Comparison of ENCODE assay signal across 25 cellular contexts in genomic region chr1:70429219-70429618, GRCh38. TPM values are rescaled to one million over a fixed set of nuclear protein-coding genes. Genes with fewer than 3 reads are reported as not detected.
DNase-seq lines count a peak whose midpoint lies in the region; ATAC-seq and TF ChIP-seq lines count a peak whose summit lies in the region.
"Had no signal": no experiment of that assay in that cellular context is flagged by ENCODE, and none has a peak within 500 bp of the region (broad histone marks: within the 10 kb centered on the region; RNA-seq: fewer than 3 reads in every experiment).

No MANE protein-coding gene starts in this region.

- H3K36me3 Mint-ChIP-seq in chondrocyte (ENCODE audit: low read depth) = peaks cover 35% of the 10 kb centered on the region
- H3K36me3 Mint-ChIP-seq in CD8-positive, alpha-beta T cell = peaks cover 47% of the 10 kb centered on the region
- peaks cover 21% of the 10 kb centered on the region for H3K36me3 Mint-ChIP-seq in activated CD4-positive, alpha-beta T cell treated with anti-CD3 and anti-CD28 coated beads, Interleukin-2, amount 10 ng/mL, durations not matched to agents 24 days and 14 days (ENCODE audit: low read depth)

- no peak overlapping the region for H3K4me3 Mint-ChIP-seq in chondrocyte (ENCODE audit: unreplicated experiment)
- no peak overlapping the region for H3K4me3 Mint-ChIP-seq in CD8-positive, alpha-beta T cell
- no peak overlapping the region for H3K4me3 Mint-ChIP-seq in activated CD4-positive, alpha-beta T cell treated with anti-CD3 and anti-CD28 coated beads, Interleukin-2, amount 10 ng/mL, durations not matched to agents 24 days and 14 days
- H3K4me3 Mint-ChIP-seq: activated T-cell treated with anti-CD3 and anti-CD28 coated beads, Interleukin-2, amount 50 U/mL, for 24 hours; memory B cell had no signal

- whole genome bisulfite sequencing in GM23248 (ENCODE audit: low coverage in 1 of 2, low lambda C conversion rate in 2 of 2, missing lambda C conversion rate in 2 of 2), 2 experiments = 58 to 66% methylated on average over 2 of the region's 2 CpGs

- H3K4me1 ChIP-seq in GM23248 (ENCODE audit: insufficient read depth) (peaks cover 13% of the 10 kb centered on the region; the same call in 1 of the 2 replicates), breast epithelium (no peaks in the 10 kb centered on the region)
- no peaks in the 10 kb centered on the region for H3K4me1 ChIP-seq in CD8-positive, alpha-beta T cell (ENCODE audit: insufficient read depth, low read length)
- H3K4me1 ChIP-seq: Caco-2, heart right ventricle, psoas muscle, suprapubic skin had no signal

- POLR2A ChIA-PET in CD8-positive, alpha-beta T cell (lab: Charles Lee) = no interaction called here

- H3K4me3 ChIP-seq in GM23248 (no peak overlapping the region), LNCaP clone FGC (ENCODE audit: low read depth, low read length) (no peak overlapping the region), epithelial cell of esophagus (ENCODE audit: low read length) (no peak overlapping the region), breast epithelium (no peak overlapping the region)
- no peak overlapping the region for H3K4me3 ChIP-seq in CD8-positive, alpha-beta T cell (ENCODE audit: low read depth, low read length)
- H3K4me3 ChIP-seq: GM12878, heart right ventricle, psoas muscle, suprapubic skin had no signal

- H4K20me1 ChIP-seq in GM23248 (ENCODE audit: insufficient read depth) = no peaks in the 10 kb centered on the region

- H3K9me3 ChIP-seq in GM23248 (ENCODE audit: low read depth) (no peaks in the 10 kb centered on the region), breast epithelium (no peaks in the 10 kb centered on the region)
- H3K9me3 ChIP-seq in CD8-positive, alpha-beta T cell (ENCODE audit: low read length) = no peaks in the 10 kb centered on the region
- H3K9me3 ChIP-seq: Caco-2, heart right ventricle, psoas muscle, suprapubic skin had no signal

- H3K36me3 ChIP-seq in GM23248 (ENCODE audit: low read depth) = peaks cover 51% of the 10 kb centered on the region
- peaks cover 8% of the 10 kb centered on the region for H3K36me3 ChIP-seq in breast epithelium
- H3K36me3 ChIP-seq in CD8-positive, alpha-beta T cell (ENCODE audit: insufficient read depth, low read length) = no peaks in the 10 kb centered on the region

- DNase-seq in GM23248 (peak; percentile 18), LNCaP clone FGC (ENCODE audit: low read depth) (peak; percentile 14), epithelial cell of esophagus (ENCODE audit: low read depth) (peak; percentile 49), left colon (no peak), chondrocyte (ENCODE audit: low spot score) (no peak), breast epithelium (ENCODE audit: low spot score in 2 of 2) (no peak)
- DNase-seq in CD8-positive, alpha-beta T cell = no peak
- DNase-seq in activated CD4-positive, alpha-beta T cell treated with anti-CD3 and anti-CD28 coated beads, Interleukin-2, amount 10 ng/mL, durations not matched to agents 24 days and 14 days = no peak
- DNase-seq: activated CD4-positive, alpha-beta T cell treated with anti-CD3 and anti-CD28 coated beads for 4 hours; activated gamma-delta T cell treated with Interleukin-2 at 50 U/mL for 16 hours; activated T-cell treated with anti-CD3 and anti-CD28 coated beads, Interleukin-2, amount 50 U/mL, for 24 hours; C1 segment of cervical spinal cord; Caco-2; DND-41; heart right ventricle; NCI-H1694; NCI-H524 treated with DMSO at 0.1 percent for 48 hours; psoas muscle; SIG-M5; stimulated activated CD4-positive, alpha-beta T cell treated with anti-CD3 and anti-CD28 coated beads, Interleukin-15, amount 100 ng/mL, for 24 hours; stimulated activated naive CD4-positive, alpha-beta T cell had no signal

- peaks cover 5% of the 10 kb centered on the region for H3K4me1 Mint-ChIP-seq in chondrocyte (ENCODE audit: low read depth)
- no peaks in the 10 kb centered on the region for H3K4me1 Mint-ChIP-seq in CD8-positive, alpha-beta T cell (ENCODE audit: low read depth)
- peaks cover 11% of the 10 kb centered on the region for H3K4me1 Mint-ChIP-seq in activated CD4-positive, alpha-beta T cell treated with anti-CD3 and anti-CD28 coated beads, Interleukin-2, amount 10 ng/mL, durations not matched to agents 24 days and 14 days

- TF ChIP-seq CTCF in LNCaP clone FGC (IDR thresholded peaks at IDR 0.05; ENCODE audit: control insufficient read depth, extremely low read depth, insufficient read depth) (no peak), epithelial cell of esophagus (IDR thresholded peaks at IDR 0.05; ENCODE audit: insufficient read depth, low read depth, low read length, missing control alignments) (no peak), chondrocyte (IDR thresholded peaks at IDR 0.05) (no peak), breast epithelium (IDR thresholded peaks at IDR 0.05) (no peak)
- TF ChIP-seq CTCF in CD8-positive, alpha-beta T cell (IDR thresholded peaks at IDR 0.05) = no peak

- no peaks in the 10 kb centered on the region for H3K9me2 ChIP-seq in GM23248 (ENCODE audit: insufficient read depth)

- ATAC-seq in left colon = peak; percentile 49
- no peak for ATAC-seq in CD8-positive, alpha-beta T cell
- ATAC-seq: GM12878, heart right ventricle, Panc1, psoas muscle had no signal

- no peak overlapping the region for H3K4me2 ChIP-seq in GM23248 (ENCODE audit: unreplicated experiment)

- H2AFZ ChIP-seq in GM23248 = no peak overlapping the region

- no peaks in the 10 kb centered on the region for H3K27me3 Mint-ChIP-seq in chondrocyte (ENCODE audit: low read depth)
- H3K27me3 Mint-ChIP-seq in CD8-positive, alpha-beta T cell (ENCODE audit: low read depth) = no peaks in the 10 kb centered on the region
- no peaks in the 10 kb centered on the region for H3K27me3 Mint-ChIP-seq in activated CD4-positive, alpha-beta T cell treated with anti-CD3 and anti-CD28 coated beads, Interleukin-2, amount 10 ng/mL, durations not matched to agents 24 days and 14 days
- H3K27me3 Mint-ChIP-seq: activated T-cell treated with anti-CD3 and anti-CD28 coated beads, Interleukin-2, amount 50 U/mL, for 24 hours; memory B cell had no signal

- CTCF ChIA-PET in CD8-positive, alpha-beta T cell (lab: Charles Lee) = no interaction called here

- no peak overlapping the region for H3K27ac Mint-ChIP-seq in chondrocyte (ENCODE audit: unreplicated experiment)
- H3K27ac Mint-ChIP-seq in CD8-positive, alpha-beta T cell = no peak overlapping the region
- H3K27ac Mint-ChIP-seq in activated CD4-positive, alpha-beta T cell treated with anti-CD3 and anti-CD28 coated beads, Interleukin-2, amount 10 ng/mL, durations not matched to agents 24 days and 14 days = no peak overlapping the region
- H3K27ac Mint-ChIP-seq: activated T-cell treated with anti-CD3 and anti-CD28 coated beads, Interleukin-2, amount 50 U/mL, for 24 hours; memory B cell had no signal

- no peaks in the 10 kb centered on the region for H3K79me2 ChIP-seq in GM23248 (ENCODE audit: insufficient read depth)

- peaks cover 7% of the 10 kb centered on the region for H3K9me3 Mint-ChIP-seq in chondrocyte (ENCODE audit: low read depth)
- no peaks in the 10 kb centered on the region for H3K9me3 Mint-ChIP-seq in CD8-positive, alpha-beta T cell
- H3K9me3 Mint-ChIP-seq in activated CD4-positive, alpha-beta T cell treated with anti-CD3 and anti-CD28 coated beads, Interleukin-2, amount 10 ng/mL, durations not matched to agents 24 days and 14 days = no peaks in the 10 kb centered on the region
- H3K9me3 Mint-ChIP-seq: activated T-cell treated with anti-CD3 and anti-CD28 coated beads, Interleukin-2, amount 50 U/mL, for 24 hours; memory B cell had no signal

- H3F3A ChIP-seq in GM23248 (ENCODE audit: insufficient read depth) = peaks cover 4% of the 10 kb centered on the region; the same call in 1 of the 2 replicates

- no peak for TF ChIP-seq POLR2A in breast epithelium (IDR thresholded peaks at IDR 0.05)

- no peak overlapping the region for H3K27ac ChIP-seq in GM23248
- no peak overlapping the region for H3K27ac ChIP-seq in breast epithelium
- no peak overlapping the region for H3K27ac ChIP-seq in CD8-positive, alpha-beta T cell (ENCODE audit: low read depth, low read length)
- H3K27ac ChIP-seq: heart right ventricle, psoas muscle, suprapubic skin had no signal

- no peaks in the 10 kb centered on the region for H3K27me3 ChIP-seq in GM23248 (replicated peaks; ENCODE audit: insufficient read depth)
- no peaks in the 10 kb centered on the region for H3K27me3 ChIP-seq in breast epithelium
- H3K27me3 ChIP-seq in CD8-positive, alpha-beta T cell (ENCODE audit: insufficient read depth, low read length) = no peaks in the 10 kb centered on the region
- H3K27me3 ChIP-seq: heart right ventricle, suprapubic skin had no signal

- in situ Hi-C loops in GM23248 (cut with MboI) = no loop called here

- no peak overlapping the region for H3K9ac ChIP-seq in GM23248

- intact Hi-C loops in left colon (cut with DNase I, micrococcal nuclease) (no loop called here), breast epithelium (cut with DNase I; ENCODE audit: low total_unique reads) (no loop called here)
- intact Hi-C loops in CD8-positive, alpha-beta T cell (cut with DNase I, micrococcal nuclease) = no loop called here
- intact Hi-C loops in activated CD4-positive, alpha-beta T cell treated with anti-CD3 and anti-CD28 coated beads, Interleukin-2, amount 10 ng/mL, durations not matched to agents 24 days and 14 days (cut with micrococcal nuclease) = no loop called here

RNA-seq across cellular contexts. Expression of gene CTH, which starts 18.2 kb away (rescaled TPM):
- total RNA-seq in GM23248 (2014; rRNA removed; shearing (Covaris generic)) = 14.9 and 20.6 TPM in 2 replicates
- 27.1 and 28.9 TPM in 2 replicates for polyA plus RNA-seq in GM23248 (2016; fragmentation: Nextera tagmentation; extraction: Ambion mirVana)
- total RNA-seq in left colon (1 to 10 TPM; 6.4 to 9.1 TPM), chondrocyte (3.8 to 17.4 TPM (median 14.9 TPM) in 3 replicates), breast epithelium (10 to 100 TPM in 1 of 3 donors, 1 to 10 TPM in 2; 4.9 to 11.7 (median 5.3) TPM)
- 10 to 100 TPM; 15.5 to 19.1 TPM for total RNA-seq in CD8-positive, alpha-beta T cell
- 12.7 and 14.3 TPM in 2 replicates for total RNA-seq in activated CD4-positive, alpha-beta T cell treated with anti-CD3 and anti-CD28 coated beads, Interleukin-2, amount 10 ng/mL, durations not matched to agents 24 days and 14 days

Comparison
In these comparisons a context has a peak if more than half of its experiments do, and no peak if none do; other contexts are left out.
1. DNase-seq: peak in GM23248 (single experiment), LNCaP clone FGC (single experiment) and epithelial cell of esophagus (single experiment); none in left colon (0 of 2), chondrocyte (single experiment), breast epithelium (0 of 2), CD8-positive, alpha-beta T cell (0 of 7) and activated CD4-positive, alpha-beta T cell treated with anti-CD3 and anti-CD28 coated beads, Interleukin-2, amount 10 ng/mL, durations not matched to agents 24 days and 14 days (single experiment).